ENCODE assay signal across 1 cellular context in genomic region chr11:38416141-38416540, GRCh38.
TF ChIP-seq lines count a peak whose summit lies in the region.

No MANE protein-coding gene starts in this region.

TF ChIP-seq in neural cell, 6 proteins besides CTCF, POLR2A, EP300 and RAD21 (continued from another document):
- no peak for TF ChIP-seq REST (IDR thresholded peaks at IDR 0.05; ENCODE audit: borderline replicate concordance)
